1 cellular context compared by ENCODE assay signal in genomic region chr15:43913941-43914340, GRCh38.
TF ChIP-seq lines count a peak whose summit lies in the region.

No MANE protein-coding gene starts in this region.

TF ChIP-seq in HCT116, 20 proteins besides CTCF, POLR2A, EP300 and RAD21 (continued from another document):
- TF ChIP-seq ATF3 (IDR thresholded peaks at IDR 0.05): no peak
- no peak for TF ChIP-seq EZH2phosphoT487 (IDR thresholded peaks at IDR 0.05; ENCODE audit: borderline replicate concordance)
TF ChIP-seq in HCT116: peak in this region for 0.
